In the genomic region with DNA sequence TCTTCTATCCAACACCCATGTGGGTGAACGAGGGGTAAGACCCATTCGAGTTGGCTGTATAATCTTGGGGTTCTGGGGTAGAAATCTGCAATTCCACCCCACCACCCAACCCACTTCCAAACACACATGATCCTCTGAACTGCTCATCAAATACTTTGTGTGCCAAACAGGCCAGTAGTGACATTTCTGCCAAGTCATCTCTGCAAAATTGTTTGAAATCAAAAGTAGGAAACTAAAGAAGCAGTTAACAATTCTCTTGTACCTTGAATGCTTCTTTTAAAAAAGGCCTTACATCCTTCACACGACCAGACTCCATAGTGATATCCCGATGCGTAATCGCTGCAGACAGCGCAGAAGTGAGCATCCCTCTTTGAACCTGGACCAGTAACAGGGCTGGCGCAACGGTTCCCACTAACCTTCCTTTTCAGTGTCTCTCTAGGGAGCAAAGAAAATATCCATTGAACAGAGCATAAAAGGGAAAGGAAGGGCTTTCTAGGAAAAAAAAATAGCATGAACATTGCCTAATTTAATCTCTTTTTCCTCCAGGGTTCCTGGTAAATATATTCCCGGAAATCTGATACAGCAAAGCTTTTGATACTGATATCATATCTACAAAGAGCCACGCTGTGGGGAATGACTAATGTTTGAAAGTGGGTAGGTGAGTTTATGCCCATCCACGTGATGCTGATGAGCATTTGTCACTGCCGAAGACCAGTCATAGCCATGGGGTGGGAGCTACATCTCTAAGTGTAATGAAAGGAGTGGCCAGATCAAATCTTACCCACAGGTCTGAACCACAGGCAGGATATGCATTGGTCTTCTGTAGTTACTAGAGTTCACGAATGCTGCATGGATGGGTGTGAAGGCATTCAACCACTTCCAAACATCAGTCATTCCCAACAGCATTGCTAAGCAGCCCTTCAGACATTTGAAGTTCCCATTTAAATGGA, we compare ENCODE assay signal across 2 cellular contexts.
TF ChIP-seq lines count a peak whose summit lies in the region.

No MANE protein-coding gene starts in this region.

TF ChIP-seq in GM23338, 12 proteins besides CTCF, POLR2A, EP300 and RAD21 (continues in another document):
- TF ChIP-seq EZH2 (IDR thresholded peaks at IDR 0.05; ENCODE audit: low read depth, unreplicated experiment) (no peak), STAT1 (IDR thresholded peaks at IDR 0.05; ENCODE audit: unreplicated experiment) (no peak), NANOG (IDR thresholded peaks at IDR 0.05; ENCODE audit: borderline replicate concordance) (no peak), EZH2phosphoT487 (IDR thresholded peaks at IDR 0.05; ENCODE audit: unreplicated experiment) (no peak), POLR2AphosphoS5 (IDR thresholded peaks at IDR 0.05; ENCODE audit: low read depth) (no peak), ZNF331 (CRISPR knock-in tag; IDR thresholded peaks at IDR 0.05; ENCODE audit: low read depth) (no peak), ZNF114 (CRISPR knock-in tag; IDR thresholded peaks at IDR 0.05) (no peak), JUNB (IDR thresholded peaks at IDR 0.05; ENCODE audit: unreplicated experiment) (no peak), CREB1 (CRISPR knock-in tag; IDR thresholded peaks at IDR 0.05; ENCODE audit: low read depth) (no peak)
- TF ChIP-seq, protein P1, sequence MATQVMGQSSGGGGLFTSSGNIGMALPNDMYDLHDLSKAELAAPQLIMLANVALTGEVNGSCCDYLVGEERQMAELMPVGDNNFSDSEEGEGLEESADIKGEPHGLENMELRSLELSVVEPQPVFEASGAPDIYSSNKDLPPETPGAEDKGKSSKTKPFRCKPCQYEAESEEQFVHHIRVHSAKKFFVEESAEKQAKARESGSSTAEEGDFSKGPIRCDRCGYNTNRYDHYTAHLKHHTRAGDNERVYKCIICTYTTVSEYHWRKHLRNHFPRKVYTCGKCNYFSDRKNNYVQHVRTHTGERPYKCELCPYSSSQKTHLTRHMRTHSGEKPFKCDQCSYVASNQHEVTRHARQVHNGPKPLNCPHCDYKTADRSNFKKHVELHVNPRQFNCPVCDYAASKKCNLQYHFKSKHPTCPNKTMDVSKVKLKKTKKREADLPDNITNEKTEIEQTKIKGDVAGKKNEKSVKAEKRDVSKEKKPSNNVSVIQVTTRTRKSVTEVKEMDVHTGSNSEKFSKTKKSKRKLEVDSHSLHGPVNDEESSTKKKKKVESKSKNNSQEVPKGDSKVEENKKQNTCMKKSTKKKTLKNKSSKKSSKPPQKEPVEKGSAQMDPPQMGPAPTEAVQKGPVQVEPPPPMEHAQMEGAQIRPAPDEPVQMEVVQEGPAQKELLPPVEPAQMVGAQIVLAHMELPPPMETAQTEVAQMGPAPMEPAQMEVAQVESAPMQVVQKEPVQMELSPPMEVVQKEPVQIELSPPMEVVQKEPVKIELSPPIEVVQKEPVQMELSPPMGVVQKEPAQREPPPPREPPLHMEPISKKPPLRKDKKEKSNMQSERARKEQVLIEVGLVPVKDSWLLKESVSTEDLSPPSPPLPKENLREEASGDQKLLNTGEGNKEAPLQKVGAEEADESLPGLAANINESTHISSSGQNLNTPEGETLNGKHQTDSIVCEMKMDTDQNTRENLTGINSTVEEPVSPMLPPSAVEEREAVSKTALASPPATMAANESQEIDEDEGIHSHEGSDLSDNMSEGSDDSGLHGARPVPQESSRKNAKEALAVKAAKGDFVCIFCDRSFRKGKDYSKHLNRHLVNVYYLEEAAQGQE (IDR thresholded peaks at IDR 0.05; ENCODE audit: unreplicated experiment) = no peak
- TF ChIP-seq, protein P2, sequence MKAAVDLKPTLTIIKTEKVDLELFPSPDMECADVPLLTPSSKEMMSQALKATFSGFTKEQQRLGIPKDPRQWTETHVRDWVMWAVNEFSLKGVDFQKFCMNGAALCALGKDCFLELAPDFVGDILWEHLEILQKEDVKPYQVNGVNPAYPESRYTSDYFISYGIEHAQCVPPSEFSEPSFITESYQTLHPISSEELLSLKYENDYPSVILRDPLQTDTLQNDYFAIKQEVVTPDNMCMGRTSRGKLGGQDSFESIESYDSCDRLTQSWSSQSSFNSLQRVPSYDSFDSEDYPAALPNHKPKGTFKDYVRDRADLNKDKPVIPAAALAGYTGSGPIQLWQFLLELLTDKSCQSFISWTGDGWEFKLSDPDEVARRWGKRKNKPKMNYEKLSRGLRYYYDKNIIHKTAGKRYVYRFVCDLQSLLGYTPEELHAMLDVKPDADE (IDR thresholded peaks at IDR 0.05) = no peak

TF ChIP-seq in K562, 482 proteins besides CTCF, POLR2A, EP300 and RAD21 (continues in another document):
- TF ChIP-seq LCOR (CRISPR knock-in tag; IDR thresholded peaks at IDR 0.05) (0 out of 2 replicates have a peak, but pooled peaks have one; percentile 34), FOXO4 (CRISPR knock-in tag; IDR thresholded peaks at IDR 0.05) (no peak), ZNF766 (CRISPR knock-in tag; conservative IDR thresholded peaks at IDR 0.05) (no peak), RBM34 (IDR thresholded peaks at IDR 0.05; ENCODE audit: borderline replicate concordance, insufficient read depth, low read length) (no peak), E4F1 (CRISPR knock-in tag; IDR thresholded peaks at IDR 0.05; ENCODE audit: borderline replicate concordance) (no peak), ZNF143 (CRISPR knock-in tag; IDR thresholded peaks at IDR 0.05) (no peak), MYBL2 (IDR thresholded peaks at IDR 0.05; ENCODE audit: low read depth) (peak; percentile 59; the same call in 1 of the 2 replicates), MYBL2 (CRISPR knock-in tag; IDR thresholded peaks at IDR 0.05; ENCODE audit: borderline replicate concordance) (no peak), ARID2 (IDR thresholded peaks at IDR 0.05) (no peak), CREM (IDR thresholded peaks at IDR 0.05; ENCODE audit: low read depth) (peak; percentile 38; the same call in 1 of the 2 replicates), RBBP5 (IDR thresholded peaks at IDR 0.05; ENCODE audit: borderline replicate concordance, insufficient read depth, low read length, poor library complexity, severe bottlenecking) (no peak), PHB2 (IDR thresholded peaks at IDR 0.05; ENCODE audit: low read depth) (no peak), C11orf30 (IDR thresholded peaks at IDR 0.05; ENCODE audit: low read depth) (peak; percentile 57), SIX5 (IDR thresholded peaks at IDR 0.05; ENCODE audit: borderline replicate concordance in 1 of 2, insufficient read depth in 1 of 2, low read depth in 1 of 2, low read length in 2 of 2) (no peak), PML (IDR thresholded peaks at IDR 0.05; ENCODE audit: low read length) (peak; percentile 64; the same call in 1 of the 2 replicates), E2F8 (IDR thresholded peaks at IDR 0.05; ENCODE audit: low read depth, partially characterized antibody) (no peak), ZNF277 (CRISPR knock-in tag; IDR thresholded peaks at IDR 0.05; ENCODE audit: borderline replicate concordance) (no peak), ZNF668 (CRISPR knock-in tag; IDR thresholded peaks at IDR 0.05) (no peak), ATF7 (IDR thresholded peaks at IDR 0.05) (peak; percentile 64; the same call in 1 of the 2 replicates), NR3C1 (CRISPR knock-in tag; IDR thresholded peaks at IDR 0.05) (no peak), ZNF583 (CRISPR knock-in tag; IDR thresholded peaks at IDR 0.05) (no peak), CBFA2T3 (IDR thresholded peaks at IDR 0.05) (peak; percentile 81), KLF6 (CRISPR knock-in tag; IDR thresholded peaks at IDR 0.05; ENCODE audit: borderline replicate concordance) (no peak), MAFF (IDR thresholded peaks at IDR 0.05; ENCODE audit: low read length) (peak; percentile 31; the same call in 1 of the 2 replicates), SRSF7 (optimal IDR thresholded peaks at IDR 0.05; ENCODE audit: low read depth, low read length) (no peak), MIER1 (IDR thresholded peaks at IDR 0.05; ENCODE audit: low read depth) (no peak)
- TF ChIP-seq, protein P3, sequence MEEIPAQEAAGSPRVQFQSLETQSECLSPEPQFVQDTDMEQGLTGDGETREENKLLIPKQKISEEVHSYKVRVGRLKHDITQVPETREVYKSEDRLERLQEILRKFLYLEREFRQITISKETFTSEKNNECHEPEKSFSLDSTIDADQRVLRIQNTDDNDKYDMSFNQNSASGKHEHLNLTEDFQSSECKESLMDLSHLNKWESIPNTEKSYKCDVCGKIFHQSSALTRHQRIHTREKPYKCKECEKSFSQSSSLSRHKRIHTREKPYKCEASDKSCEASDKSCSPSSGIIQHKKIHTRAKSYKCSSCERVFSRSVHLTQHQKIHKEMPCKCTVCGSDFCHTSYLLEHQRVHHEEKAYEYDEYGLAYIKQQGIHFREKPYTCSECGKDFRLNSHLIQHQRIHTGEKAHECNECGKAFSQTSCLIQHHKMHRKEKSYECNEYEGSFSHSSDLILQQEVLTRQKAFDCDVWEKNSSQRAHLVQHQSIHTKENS (CRISPR knock-in tag; IDR thresholded peaks at IDR 0.05) = no peak
- TF ChIP-seq, protein P4, sequence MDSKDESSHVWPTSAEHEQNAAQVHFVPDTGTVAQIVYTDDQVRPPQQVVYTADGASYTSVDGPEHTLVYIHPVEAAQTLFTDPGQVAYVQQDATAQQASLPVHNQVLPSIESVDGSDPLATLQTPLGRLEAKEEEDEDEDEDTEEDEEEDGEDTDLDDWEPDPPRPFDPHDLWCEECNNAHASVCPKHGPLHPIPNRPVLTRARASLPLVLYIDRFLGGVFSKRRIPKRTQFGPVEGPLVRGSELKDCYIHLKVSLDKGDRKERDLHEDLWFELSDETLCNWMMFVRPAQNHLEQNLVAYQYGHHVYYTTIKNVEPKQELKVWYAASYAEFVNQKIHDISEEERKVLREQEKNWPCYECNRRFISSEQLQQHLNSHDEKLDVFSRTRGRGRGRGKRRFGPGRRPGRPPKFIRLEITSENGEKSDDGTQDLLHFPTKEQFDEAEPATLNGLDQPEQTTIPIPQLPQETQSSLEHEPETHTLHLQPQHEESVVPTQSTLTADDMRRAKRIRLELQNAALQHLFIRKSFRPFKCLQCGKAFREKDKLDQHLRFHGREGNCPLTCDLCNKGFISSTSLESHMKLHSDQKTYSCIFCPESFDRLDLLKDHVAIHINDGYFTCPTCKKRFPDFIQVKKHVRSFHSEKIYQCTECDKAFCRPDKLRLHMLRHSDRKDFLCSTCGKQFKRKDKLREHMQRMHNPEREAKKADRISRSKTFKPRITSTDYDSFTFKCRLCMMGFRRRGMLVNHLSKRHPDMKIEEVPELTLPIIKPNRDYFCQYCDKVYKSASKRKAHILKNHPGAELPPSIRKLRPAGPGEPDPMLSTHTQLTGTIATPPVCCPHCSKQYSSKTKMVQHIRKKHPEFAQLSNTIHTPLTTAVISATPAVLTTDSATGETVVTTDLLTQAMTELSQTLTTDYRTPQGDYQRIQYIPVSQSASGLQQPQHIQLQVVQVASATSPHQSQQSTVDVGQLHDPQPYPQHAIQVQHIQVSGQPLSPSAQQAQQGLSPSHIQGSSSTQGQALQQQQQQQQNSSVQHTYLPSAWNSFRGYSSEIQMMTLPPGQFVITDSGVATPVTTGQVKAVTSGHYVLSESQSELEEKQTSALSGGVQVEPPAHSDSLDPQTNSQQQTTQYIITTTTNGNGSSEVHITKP (IDR thresholded peaks at IDR 0.05; ENCODE audit: partially characterized antibody) = peak; percentile 18
